In genomic region chr11:1888811-1889526, GRCh38 we compare ENCODE assay signal across 8 cellular contexts. TPM values are rescaled to one million over a fixed set of nuclear protein-coding genes. Genes with fewer than 3 reads are reported as not detected.
DNase-seq lines count a peak whose midpoint lies in the region; TF ChIP-seq lines count a peak whose summit lies in the region.

No MANE protein-coding gene starts in this region.

- no peak overlapping the region for H4K8ac ChIP-seq in mesendoderm (ENCODE audit: low read depth, low read length)

- DNase-seq in KG1 (lab: John Stamatoyannopoulos, UW) (peak; percentile 72), activated T-cell treated with anti-CD3 and anti-CD28 coated beads for 1 hour (ENCODE audit: low read depth) (peak; percentile 62), islet precursor cell (peak; percentile 36), mesendoderm (no peak), NOMO-1 treated with dmso at 0.1 percent for 144 hours (lab: John Stamatoyannopoulos, UW; ENCODE audit: unreplicated experiment) (no peak), GM10248 (ENCODE audit: extremely low spot score) (no peak), hippocampal formation (lab: John Stamatoyannopoulos, UW) (no peak)
- peak; percentile 47 for DNase-seq in stimulated activated CD8-positive, alpha-beta memory T cell treated with anti-CD3 and anti-CD28 coated beads, Interleukin-15, amount 100 ng/mL, for 1 hour (ENCODE audit: low read depth)

- H4K5ac ChIP-seq in mesendoderm (ENCODE audit: low read length): no peak overlapping the region

- no peak overlapping the region for H3K56ac ChIP-seq in mesendoderm (ENCODE audit: low read length)

- CTCF ChIA-PET in GM10248 (lab: Yijun Ruan, JAX): no interaction called here

- H3K79me2 ChIP-seq in mesendoderm (ENCODE audit: control insufficient read depth, insufficient read depth, low read length): no peaks in the 10 kb centered on the region

- H3K23ac ChIP-seq in mesendoderm (ENCODE audit: low read length): no peak overlapping the region

- H3K4me1 ChIP-seq in mesendoderm (ENCODE audit: control insufficient read depth, low read depth, low read length): no peaks in the 10 kb centered on the region

- H3K27ac ChIP-seq in mesendoderm (ENCODE audit: low read depth, low read length): no peak overlapping the region

- H3K4ac ChIP-seq in mesendoderm (ENCODE audit: low read depth, low read length): no peak overlapping the region

- H3K27me3 ChIP-seq in mesendoderm (ENCODE audit: insufficient read depth, low read length, poor library complexity): no peaks in the 10 kb centered on the region

- H3K79me1 ChIP-seq in mesendoderm (ENCODE audit: low read length): no peaks in the 10 kb centered on the region

- POLR2A ChIA-PET in GM10248 (lab: Yijun Ruan, JAX): no interaction called here

- no CpG with 5 or more reads among the region's 26 CpGs for WGBS in mesendoderm (ENCODE audit: extremely low coverage, insufficient coverage, low lambda C conversion rate)

- no peak for TF ChIP-seq CTCF in GM10248 (IDR thresholded peaks at IDR 0.05; ENCODE audit: control extremely low read depth, extremely low read depth, low read depth, missing control alignments)

- H3K36me3 ChIP-seq in mesendoderm (ENCODE audit: control insufficient read depth, insufficient read depth, low read length): no peaks in the 10 kb centered on the region

- no peak overlapping the region for H2BK15ac ChIP-seq in mesendoderm (replicated peaks; ENCODE audit: low read depth)

- H3K4me2 ChIP-seq in mesendoderm (ENCODE audit: low read length): no peak overlapping the region

- H3K4me3 ChIP-seq in mesendoderm (ENCODE audit: low read length): no peak overlapping the region

- H2AK5ac ChIP-seq in mesendoderm (ENCODE audit: low read length): no peak overlapping the region

- H3K18ac ChIP-seq in mesendoderm (ENCODE audit: low read length): no peak overlapping the region

- H3K9ac ChIP-seq in mesendoderm (ENCODE audit: low read length): no peak overlapping the region

- no peak overlapping the region for H2BK120ac ChIP-seq in mesendoderm (ENCODE audit: low read depth, low read length)

- H2BK5ac ChIP-seq in mesendoderm (ENCODE audit: low read length): no peak overlapping the region

RNA-seq across cellular contexts. Expression of gene PRR33, which starts 2.7 kb away (rescaled TPM):
- polyA plus RNA-seq in mesendoderm (2013, experiment 1 of 2): not detected
- polyA plus RNA-seq in mesendoderm (2013, experiment 2 of 2): 0.01 TPM

RNA-seq across cellular contexts. Expression of gene TNNT3, which starts 30.5 kb away (rescaled TPM):
- polyA plus RNA-seq in mesendoderm (2013, experiment 1 of 2): not detected
- not detected for polyA plus RNA-seq in mesendoderm (2013, experiment 2 of 2)

RNA-seq across cellular contexts. Expression of gene LSP1, which starts 36.1 kb away (rescaled TPM):
- 0.08 TPM for polyA plus RNA-seq in mesendoderm (2013, experiment 1 of 2)
- 0.03 TPM for polyA plus RNA-seq in mesendoderm (2013, experiment 2 of 2)

RNA-seq across cellular contexts. Expression of gene TNNI2, which starts 50.2 kb away (rescaled TPM):
- polyA plus RNA-seq in mesendoderm (2013, experiment 1 of 2): not detected
- polyA plus RNA-seq in mesendoderm (2013, experiment 2 of 2): not detected

RNA-seq across cellular contexts. Expression of gene SYT8, which starts 54.2 kb away (rescaled TPM):
- not detected for polyA plus RNA-seq in mesendoderm (2013, experiment 1 of 2)
- polyA plus RNA-seq in mesendoderm (2013, experiment 2 of 2): not detected

Comparison
In these comparisons a context has a peak if more than half of its experiments do, and no peak if none do; other contexts are left out.
1. DNase-seq: peak in KG1 (single experiment), activated T-cell treated with anti-CD3 and anti-CD28 coated beads for 1 hour (single experiment), islet precursor cell (single experiment) and stimulated activated CD8-positive, alpha-beta memory T cell treated with anti-CD3 and anti-CD28 coated beads, Interleukin-15, amount 100 ng/mL, for 1 hour (single experiment); none in mesendoderm (single experiment), NOMO-1 treated with dmso at 0.1 percent for 144 hours (single experiment), GM10248 (single experiment) and hippocampal formation (0 of 2).